Comparison of ENCODE assay signal across 8 cellular contexts in genomic region chr2:162317910-162318279, GRCh38. TPM values are rescaled to one million over a fixed set of nuclear protein-coding genes. Genes with fewer than 3 reads are reported as not detected.
A peak's percentile ranks its signal among the peaks of the same experiment; 100 is the strongest.
DNase-seq lines count a peak whose midpoint lies in the region; ATAC-seq, FAIRE-seq and TF ChIP-seq lines count a peak whose summit lies in the region.

No MANE protein-coding gene starts in this region.

- no peak overlapping the region for H3K27ac Mint-ChIP-seq in GM23338

- H3K36me3 Mint-ChIP-seq in GM23338 (ENCODE audit: low read depth) = no peaks in the 10 kb centered on the region
- H3K36me3 Mint-ChIP-seq in activated T-cell treated with anti-CD3 and anti-CD28 coated beads, Interleukin-2, amount 50 U/mL, for 4 hours (ENCODE audit: insufficient read depth) = peaks cover 13% of the 10 kb centered on the region

- no peak overlapping the region for H3K27ac ChIP-seq in GM23338 (ENCODE audit: low read depth)
- peak overlapping the region; percentile 78 to 97 (median 92) for H3K27ac ChIP-seq in pancreas

- H3K9me3 ChIP-seq in Loucy (ENCODE audit: insufficient read depth, low read depth, low read length) = no peaks in the 10 kb centered on the region
- H3K9me3 ChIP-seq in pancreas = no peaks in the 10 kb centered on the region

- H3K36me3 ChIP-seq in GM23338 (ENCODE audit: insufficient read depth) (no peaks in the 10 kb centered on the region), Loucy (ENCODE audit: insufficient read depth, low read length) (no peaks in the 10 kb centered on the region), pancreas (no peaks in the 10 kb centered on the region)

- 0 to 2% methylated on average over 13 of the region's 13 CpGs for WGBS in pancreas, 2 donors

- peaks cover 23% of the 10 kb centered on the region for H3K4me1 Mint-ChIP-seq in GM23338
- peaks cover 61% of the 10 kb centered on the region for H3K4me1 Mint-ChIP-seq in activated T-cell treated with anti-CD3 and anti-CD28 coated beads, Interleukin-2, amount 50 U/mL, for 4 hours (ENCODE audit: low read depth)

- H2AFZ ChIP-seq in GM23338 = peak overlapping the region; percentile 97
- peak overlapping the region; percentile 93 for H2AFZ ChIP-seq in Loucy (ENCODE audit: low read length)

- H3K79me2 ChIP-seq in GM23338 (replicated peaks; ENCODE audit: insufficient read depth) = no peaks in the 10 kb centered on the region
- H3K79me2 ChIP-seq in Loucy (ENCODE audit: insufficient read depth, low read length) = peaks cover 31% of the 10 kb centered on the region

- H3K4me1 ChIP-seq in GM23338 (ENCODE audit: insufficient read depth) = peaks cover 22% of the 10 kb centered on the region
- H3K4me1 ChIP-seq in Loucy (ENCODE audit: insufficient read depth, low read length, poor library complexity, severe bottlenecking) = peaks cover 53% of the 10 kb centered on the region
- peaks cover 11 to 30% (median 17%) of the 10 kb centered on the region in 3 donors for H3K4me1 ChIP-seq in pancreas

- H3K27me3 Mint-ChIP-seq in GM23338 (ENCODE audit: insufficient read depth, low read depth, poor library complexity) = peaks cover 7% of the 10 kb centered on the region
- no peaks in the 10 kb centered on the region for H3K27me3 Mint-ChIP-seq in activated T-cell treated with anti-CD3 and anti-CD28 coated beads, Interleukin-2, amount 50 U/mL, for 4 hours (ENCODE audit: low read depth)

- H3K4me3 Mint-ChIP-seq in GM23338 = peak overlapping the region; percentile 83
- peak overlapping the region; percentile 90 for H3K4me3 Mint-ChIP-seq in activated T-cell treated with anti-CD3 and anti-CD28 coated beads, Interleukin-2, amount 50 U/mL, for 4 hours

- H3K4me3 ChIP-seq in GM23338 (peak overlapping the region; percentile 59), Loucy (ENCODE audit: low read length, poor library complexity, severe bottlenecking) (peak overlapping the region; percentile 96), foreskin fibroblast (ENCODE audit: low read depth in 1 of 2, low read length in 2 of 2) (peak overlapping the region; percentile 72 to 81), pancreas (peak overlapping the region; percentile 72 to 96 (median 84))

- intact Hi-C loops in pancreas (cut with DNase I) = no loop called here
- intact Hi-C loops in posterior vena cava (cut with DNase I) = no loop called here

- TF ChIP-seq CTCF in GM23338 (conservative IDR thresholded peaks at IDR 0.05; ENCODE audit: low read depth in 2 of 2) = no peak
- no peak for TF ChIP-seq CTCF in Loucy (conservative IDR thresholded peaks at IDR 0.05; ENCODE audit: low read length)
- no peak for TF ChIP-seq CTCF in foreskin fibroblast (IDR thresholded peaks at IDR 0.05; ENCODE audit: low read depth, low read length)
- TF ChIP-seq CTCF in pancreas (IDR thresholded peaks at IDR 0.05) = no peak

- no peaks in the 10 kb centered on the region; the same call in 2 of the 3 replicates for H3K9me3 Mint-ChIP-seq in GM23338
- no peaks in the 10 kb centered on the region for H3K9me3 Mint-ChIP-seq in activated T-cell treated with anti-CD3 and anti-CD28 coated beads, Interleukin-2, amount 50 U/mL, for 4 hours

- H4K20me1 ChIP-seq in GM23338 (replicated peaks; ENCODE audit: insufficient read depth) (no peaks in the 10 kb centered on the region), Loucy (ENCODE audit: insufficient read depth, low read length, poor library complexity, severe bottlenecking) (no peaks in the 10 kb centered on the region)

- DNase-seq in GM03348 (ENCODE audit: low spot score) (peak; percentile 44), GM23338 (ENCODE audit: low spot score) (peak; percentile 32), foreskin fibroblast (peak in 1 of 2 donors; percentile 10), pancreas (peak in 5 of 6 donors; percentile 16 to 64 (median 57)), NCI-H1105 treated with DMSO at 0.1 percent for 48 hours (lab: John Stamatoyannopoulos, UW) (no peak), posterior vena cava (ENCODE audit: low spot score) (no peak)
- DNase-seq in activated T-cell treated with anti-CD3 and anti-CD28 coated beads, Interleukin-2, amount 50 U/mL, for 4 hours = peak; percentile 6

- no peak for FAIRE-seq in pancreas (lab: Jason Lieb, UNC)

- H3K9me2 ChIP-seq in GM23338 (ENCODE audit: insufficient read depth) (no peaks in the 10 kb centered on the region), Loucy (replicated peaks; ENCODE audit: low read depth, low read length) (no peaks in the 10 kb centered on the region)

- ATAC-seq in GM23338 (peak; percentile 67), pancreas (peak; percentile 23 to 54 (median 36))
- ATAC-seq in activated T-cell treated with anti-CD3 and anti-CD28 coated beads, Interleukin-2, amount 50 U/mL, for 4 hours = peak; percentile 9 to 25

- no peaks in the 10 kb centered on the region for H3F3A ChIP-seq in GM23338 (replicated peaks; ENCODE audit: low read depth)
- H3F3A ChIP-seq in Loucy (ENCODE audit: low read depth) = no peaks in the 10 kb centered on the region

- H3K27me3 ChIP-seq in GM23338 (ENCODE audit: insufficient read depth) (peaks cover 12% of the 10 kb centered on the region), Loucy (ENCODE audit: insufficient read depth, low read length, poor library complexity, severe bottlenecking) (no peaks in the 10 kb centered on the region), pancreas (no peaks in the 10 kb centered on the region)

- H3K9ac ChIP-seq in Loucy (ENCODE audit: low read depth, low read length, poor library complexity, severe bottlenecking) = peak overlapping the region; percentile 80

- peak overlapping the region; percentile 85 for H3K4me2 ChIP-seq in GM23338
- H3K4me2 ChIP-seq in Loucy (ENCODE audit: low read depth, low read length, poor library complexity, severe bottlenecking) = peak overlapping the region; percentile 74

TF ChIP-seq in GM23338, 12 proteins besides CTCF, POLR2A, EP300 and RAD21 (continues in another document):
- no peak for TF ChIP-seq POLR2AphosphoS5 (IDR thresholded peaks at IDR 0.05; ENCODE audit: low read depth)

RNA-seq across cellular contexts. Expression of gene IFIH1, which starts 0.6 kb away (rescaled TPM):
- 2.5 and 3.0 TPM in 2 replicates for total RNA-seq in GM23338 (2014; rRNA removed; shearing (Covaris generic))
- polyA plus RNA-seq in GM23338 (2016; fragmentation: Nextera tagmentation; extraction: Ambion mirVana) (0.97 and 1.2 TPM in 2 replicates), pancreas (1 to 10 TPM; 6.2 to 8.5 TPM)
- total RNA-seq in activated T-cell treated with anti-CD3 and anti-CD28 coated beads, Interleukin-2, amount 50 U/mL, for 4 hours = 10 to 100 TPM; 12.8 to 17.2 (median 12.8) TPM
- total RNA-seq in pancreas (10 to 100 TPM in 2 of 6 donors, 1 to 10 TPM in 4; 5.7 to 19.5 (median 7.6) TPM), posterior vena cava (10 to 100 TPM; 11.1 to 16.8 TPM)

RNA-seq across cellular contexts. Expression of gene GCA, which starts 26.0 kb away (rescaled TPM):
- total RNA-seq in GM23338 (2014; rRNA removed; shearing (Covaris generic)) = 39.3 and 42.6 TPM in 2 replicates
- polyA plus RNA-seq in GM23338 (2016; fragmentation: Nextera tagmentation; extraction: Ambion mirVana) (52.0 and 62.7 TPM in 2 replicates), pancreas (10 to 100 TPM; 11.3 to 18.1 TPM)
- 10 to 100 TPM; 11.1 to 13.0 (median 11.8) TPM for total RNA-seq in activated T-cell treated with anti-CD3 and anti-CD28 coated beads, Interleukin-2, amount 50 U/mL, for 4 hours
- total RNA-seq in pancreas (10 to 100 TPM; 13.5 to 27.0 (median 16.1) TPM), posterior vena cava (10 to 100 TPM; 21.1 to 38.9 TPM)

Comparison
In these comparisons a context has a peak if more than half of its experiments do, and no peak if none do; other contexts are left out.
1. DNase-seq: peak in GM03348 (single experiment), GM23338 (single experiment), activated T-cell treated with anti-CD3 and anti-CD28 coated beads, Interleukin-2, amount 50 U/mL, for 4 hours (single experiment) and pancreas (5 of 6); none in NCI-H1105 treated with DMSO at 0.1 percent for 48 hours (single experiment) and posterior vena cava (single experiment).
2. ATAC-seq: peak in every context shown above with its lines; median percentile 67 in GM23338; 36 in pancreas; 17 in activated T-cell treated with anti-CD3 and anti-CD28 coated beads, Interleukin-2, amount 50 U/mL, for 4 hours.
3. Peak in every context shown above with its lines, with median percentiles within 50 percentile points of each other: H3K4me3 ChIP-seq.